In the genomic region with DNA sequence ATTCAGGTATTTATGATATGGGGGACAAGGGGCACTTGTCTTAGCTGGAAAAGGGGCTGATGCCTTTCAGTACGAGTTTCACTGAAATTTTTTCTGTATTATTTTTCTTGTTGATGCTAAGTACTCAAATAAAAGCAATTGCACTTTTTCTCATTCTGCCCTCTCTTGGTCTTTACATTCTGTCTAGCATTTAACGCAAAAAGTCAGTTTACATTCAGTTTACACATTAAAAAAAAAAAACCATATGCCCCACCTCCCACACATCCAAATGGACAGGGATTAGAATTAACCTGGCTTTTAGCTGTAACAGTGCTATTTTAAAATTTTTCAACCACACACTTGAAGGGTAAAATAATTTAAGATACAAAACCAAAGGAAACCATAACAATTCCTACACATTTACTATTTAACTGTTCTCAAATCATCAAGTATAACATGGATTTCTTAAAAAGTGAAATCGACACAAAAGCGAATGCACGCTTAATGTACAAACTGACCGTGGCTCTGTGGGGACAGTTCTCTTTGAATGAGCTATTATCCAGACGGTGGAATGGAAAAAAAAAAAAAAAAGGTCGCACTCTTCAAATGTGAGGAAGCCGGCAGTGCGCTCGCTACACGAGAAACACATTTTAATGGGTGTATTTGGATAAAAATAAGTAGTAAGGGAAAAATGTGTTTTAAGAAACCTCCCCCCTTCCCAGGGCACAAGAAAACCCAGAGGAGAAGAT, we compare ENCODE assay signal across 8 cellular contexts. TPM values are rescaled to one million over a fixed set of nuclear protein-coding genes. Genes with fewer than 3 reads are reported as not detected.
DNase-seq lines count a peak whose midpoint lies in the region; ATAC-seq, FAIRE-seq and TF ChIP-seq lines count a peak whose summit lies in the region.

No MANE protein-coding gene starts in this region.

- H3K27ac Mint-ChIP-seq in neural progenitor cell, result peak overlapping the region; percentile 96

- H4K8ac ChIP-seq in H1 (ENCODE audit: extremely low read depth, insufficient read depth, low read length), result no peak overlapping the region

- H3K36me3 ChIP-seq in H1 (ENCODE audit: control insufficient read depth in 2 of 4, insufficient read depth in 4 of 4, low read length in 3 of 4), result no peaks in the 10 kb centered on the region
- H3K36me3 ChIP-seq in neural progenitor cell, result no peaks in the 10 kb centered on the region

- H3K79me1 ChIP-seq in H1 (ENCODE audit: low read depth, low read length), result no peaks in the 10 kb centered on the region

- H3K36me3 Mint-ChIP-seq in neural progenitor cell, result no peaks in the 10 kb centered on the region

- H4K20me1 ChIP-seq in H1 (replicated peaks in 1 of 2; ENCODE audit: control insufficient read depth in 1 of 2, insufficient read depth in 2 of 2, low read length in 2 of 2) (peaks cover 0 to 2% of the 10 kb centered on the region in 2 experiments), neural progenitor cell (ENCODE audit: low read depth) (peaks cover 5% of the 10 kb centered on the region)

- no peak overlapping the region for H4K91ac ChIP-seq in H1 (replicated peaks; ENCODE audit: insufficient read length, low read length)

- no peak for TF ChIP-seq POLR2A in H1 (IDR thresholded peaks at IDR 0.05; ENCODE audit: control extremely low read depth in 1 of 2, low read depth in 2 of 2, low read length in 2 of 2)

- FAIRE-seq in GM19239 (lab: Jason Lieb, UNC) (peak; percentile 8), H1 (lab: Jason Lieb, UNC) (no peak)

- no peak for ATAC-seq in HG02588 (IDR thresholded peaks at IDR 0.05; ENCODE audit: unreplicated experiment)
- no peak for ATAC-seq in GM19351 (IDR thresholded peaks at IDR 0.05; ENCODE audit: unreplicated experiment)

- H3K18ac ChIP-seq in H1 (ENCODE audit: extremely low read depth, low read length), result no peak overlapping the region; the same call in 1 of the 2 replicates

- H2BK20ac ChIP-seq in H1 (ENCODE audit: low read length), result no peak overlapping the region

- CTCF ChIA-PET in H1 (lab: Charles Lee; ENCODE audit: partially characterized antibody), result interaction anchor here (0.6 to 1.4 kb wide), 4 partner anchors 46 to 158 kb away, joined by 3 to 4 read pairs (median 4); no protein-coding TSS in a partner anchor

- H3K27me3 Mint-ChIP-seq in neural progenitor cell (ENCODE audit: insufficient read depth, low read depth), result peaks cover 3% of the 10 kb centered on the region

- H3K23ac ChIP-seq in H1 (ENCODE audit: insufficient read length), result no peak overlapping the region

- TF ChIP-seq RAD21 in H1 (IDR thresholded peaks at IDR 0.05 in 1 of 2, conservative IDR thresholded peaks at IDR 0.05 in 1 of 2; ENCODE audit: low read depth in 2 of 2, low read length in 2 of 2), result no peak

- H3K4ac ChIP-seq in H1 (replicated peaks; ENCODE audit: insufficient read length, low read depth, low read length), result no peak overlapping the region

- H3K9ac ChIP-seq in H1 (replicated peaks in 1 of 4; ENCODE audit: extremely low read depth in 1 of 4, low read depth in 3 of 4, low read length in 3 of 4) (peak overlapping the region in 1 of 4 experiments; percentile 88; a peak in 1 of 7 replicates), neural progenitor cell (no peak overlapping the region)

- peak overlapping the region; percentile 99 for H3K4me3 Mint-ChIP-seq in neural progenitor cell

- no peak overlapping the region for H2BK120ac ChIP-seq in H1 (replicated peaks; ENCODE audit: low read depth, low read length)

- no peak overlapping the region for H2BK15ac ChIP-seq in H1 (ENCODE audit: low read length)

- H2AFZ ChIP-seq in H1 (ENCODE audit: low read length) (no peak overlapping the region), neural progenitor cell (replicated peaks) (no peak overlapping the region)

- H3K23me2 ChIP-seq in H1 (ENCODE audit: low read depth, low read length), result 0 out of 2 replicates have a peak, but pooled peaks cover 4% of the 10 kb centered on the region

- H3F3A ChIP-seq in neural progenitor cell (ENCODE audit: low read depth), result no peaks in the 10 kb centered on the region

- 8% methylated on average over 10 of the region's 12 CpGs; no CpG with 5 or more reads in 1 of the 2 experiments for WGBS in H1 (ENCODE audit: extremely low coverage in 1 of 2, insufficient coverage in 1 of 2, insufficient read length in 1 of 2, insufficient replicate concordance in 2 of 2, low coverage in 1 of 2, low lambda C conversion rate in 2 of 2, missing lambda C conversion rate in 1 of 2), 2 experiments

- no peak overlapping the region for H2BK5ac ChIP-seq in H1 (ENCODE audit: low read depth, low read length)

- H3K4me3 ChIP-seq in H1 (ENCODE audit: extremely low read depth in 1 of 4, insufficient read depth in 2 of 4, low read depth in 3 of 4, low read length in 4 of 4) (peak overlapping the region; percentile 79 to 97 (median 87)), neural progenitor cell (peak overlapping the region; percentile 78)

- peaks cover 0 to 56% of the 10 kb centered on the region in 2 experiments; a peak in 3 of 4 replicates for H3K79me2 ChIP-seq in H1 (ENCODE audit: control insufficient read depth in 1 of 2, insufficient read depth in 2 of 2, low read length in 2 of 2)
- peaks cover 54% of the 10 kb centered on the region for H3K79me2 ChIP-seq in neural progenitor cell (ENCODE audit: low read depth)

- H3K27me3 ChIP-seq in H1 (replicated peaks in 1 of 4; ENCODE audit: control insufficient read depth in 3 of 4, extremely low read depth in 1 of 4, insufficient read depth in 3 of 4, low read length in 3 of 4) (no peaks in the 10 kb centered on the region), neural progenitor cell (peaks cover 7% of the 10 kb centered on the region)

- H2BK12ac ChIP-seq in H1 (ENCODE audit: low read depth, low read length), result no peak overlapping the region

- no peaks in the 10 kb centered on the region for H3K9me3 Mint-ChIP-seq in neural progenitor cell

- peaks cover 29% of the 10 kb centered on the region for H3K4me1 Mint-ChIP-seq in neural progenitor cell

- H3K4me2 ChIP-seq in H1 (ENCODE audit: insufficient read depth in 1 of 2, low read depth in 2 of 2, low read length in 2 of 2) (peak overlapping the region; percentile 60 to 92), neural progenitor cell (peak overlapping the region; percentile 85)

- POLR2A ChIA-PET in H1 (lab: Charles Lee; ENCODE audit: partially characterized antibody), result interaction anchor here (0.5 kb wide), 1 partner anchor 76 kb away, joined by 3 read pairs; no protein-coding TSS in a partner anchor

- no peak overlapping the region for H4K5ac ChIP-seq in H1 (ENCODE audit: insufficient read length, low read depth, low read length)

- H3K4me1 ChIP-seq in H1 (replicated peaks in 1 of 4; ENCODE audit: control insufficient read depth in 3 of 4, insufficient read depth in 4 of 4, low read length in 3 of 4), result peaks cover 0 to 19% (median 4%) of the 10 kb centered on the region in 4 experiments; a peak in 4 of 7 replicates
- H3K4me1 ChIP-seq in neural progenitor cell, result peaks cover 6% of the 10 kb centered on the region

- TF ChIP-seq EP300 in H1 (IDR thresholded peaks at IDR 0.05; ENCODE audit: borderline replicate concordance in 1 of 2, low read depth in 2 of 2, low read length in 2 of 2), result no peak

- no peak overlapping the region for H3K56ac ChIP-seq in H1 (replicated peaks; ENCODE audit: insufficient read length, low read depth, low read length)

- DNase-seq in GM19239 (ENCODE audit: insufficient read length, low spot score), result no peak
- DNase-seq in OCI-M1 (lab: John Stamatoyannopoulos, UW), result peak; percentile 75
- no peak for DNase-seq in H1 (ENCODE audit: low read depth in 1 of 2, low spot score in 2 of 2)
- peak; percentile 9 for DNase-seq in neural progenitor cell (ENCODE audit: low spot score)
- no peak for DNase-seq in NCI-H2196 treated with DMSO at 0.1 percent for 48 hours (lab: John Stamatoyannopoulos, UW; ENCODE audit: unreplicated experiment)
- DNase-seq in iPS-NIHi11 (ENCODE audit: low spot score), result no peak

- no peak for TF ChIP-seq CTCF in H1 (IDR thresholded peaks at IDR 0.05; ENCODE audit: control extremely low read depth in 1 of 3, insufficient read depth in 1 of 3, low read depth in 1 of 3, low read length in 3 of 3)
- no peak for TF ChIP-seq CTCF in neural progenitor cell (IDR thresholded peaks at IDR 0.05)

- H2AK5ac ChIP-seq in H1 (ENCODE audit: low read depth, low read length), result no peak overlapping the region

- H3K9me3 ChIP-seq in H1 (ENCODE audit: insufficient read depth in 2 of 2, low read depth in 1 of 2, low read length in 1 of 2), result no peaks in the 10 kb centered on the region
- no peaks in the 10 kb centered on the region for H3K9me3 ChIP-seq in neural progenitor cell (ENCODE audit: low read depth)

- H3K27ac ChIP-seq in H1 (ENCODE audit: low read depth, low read length), result no peak overlapping the region
- no peak overlapping the region for H3K27ac ChIP-seq in neural progenitor cell

- H3K14ac ChIP-seq in H1 (ENCODE audit: insufficient read length), result no peak overlapping the region

TF ChIP-seq in H1, 55 proteins besides CTCF, POLR2A, EP300 and RAD21 (continues in another document):
- TF ChIP-seq BACH1 (IDR thresholded peaks at IDR 0.05; ENCODE audit: low read length), result no peak
- TF ChIP-seq, protein P1, sequence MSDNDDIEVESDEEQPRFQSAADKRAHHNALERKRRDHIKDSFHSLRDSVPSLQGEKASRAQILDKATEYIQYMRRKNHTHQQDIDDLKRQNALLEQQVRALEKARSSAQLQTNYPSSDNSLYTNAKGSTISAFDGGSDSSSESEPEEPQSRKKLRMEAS (IDR thresholded peaks at IDR 0.05), result no peak
- no peak for TF ChIP-seq FOSL1 (IDR thresholded peaks at IDR 0.05; ENCODE audit: insufficient read depth, low read depth, low read length)

RNA-seq across cellular contexts. Expression of a gene that starts 1.4 kb away (rescaled TPM):
- 20.6 and 21.2 TPM in 2 replicates for total RNA-seq in H1 (2021; fragmentation: NEBNext Ultra II Directional; extraction: Animal tissue kit (Norgen Biotek cat#: 25700))
- 7.5 and 10.2 TPM in 2 replicates for polyA plus RNA-seq in H1 (2011; rRNA removed)
- polyA plus RNA-seq in H1 (2011; cell fraction: cytosol; rRNA removed), result 8.1 TPM
- polyA plus RNA-seq in H1 (2011; cell fraction: nucleus; rRNA removed), result 14.1 TPM
- 7.5 to 17.6 TPM (median 10.2 TPM) in 4 replicates for polyA plus RNA-seq in H1 (2012, experiment 1 of 2)
- polyA plus RNA-seq in H1 (2012, experiment 2 of 2), result 2.1 TPM
- 20.9 TPM for polyA plus RNA-seq in H1 (2013, experiment 1 of 2)
- 18.9 TPM for polyA plus RNA-seq in H1 (2013, experiment 2 of 2)
- polyA minus RNA-seq in H1 (2011; rRNA and poly(A)+ RNA removed), result 12.8 and 17.7 TPM in 2 replicates
- polyA minus RNA-seq in H1 (2011; cell fraction: cytosol; rRNA and poly(A)+ RNA removed), result 6.8 TPM
- polyA minus RNA-seq in H1 (2011; cell fraction: nucleus; rRNA and poly(A)+ RNA removed), result 37.4 TPM
- total RNA-seq in neural progenitor cell (ENCODE audit: low replicate concordance), result 15.0 and 20.3 TPM in 2 replicates

RNA-seq across cellular contexts. Expression of a gene that starts 42.1 kb away (rescaled TPM):
- total RNA-seq in H1 (2021; fragmentation: NEBNext Ultra II Directional; extraction: Animal tissue kit (Norgen Biotek cat#: 25700)), result 0.11 and 0.20 TPM in 2 replicates
- 0.09 TPM in 2 replicates for polyA plus RNA-seq in H1 (2011; rRNA removed)
- polyA plus RNA-seq in H1 (2011; cell fraction: cytosol; rRNA removed), result 0.05 TPM
- polyA plus RNA-seq in H1 (2011; cell fraction: nucleus; rRNA removed), result 0.10 TPM
- 0.08 to 0.13 TPM in 2 of 4 replicates, not detected in the others for polyA plus RNA-seq in H1 (2012, experiment 1 of 2)
- not detected for polyA plus RNA-seq in H1 (2012, experiment 2 of 2)
- 0.14 TPM for polyA plus RNA-seq in H1 (2013, experiment 1 of 2)
- 0.13 TPM for polyA plus RNA-seq in H1 (2013, experiment 2 of 2)
- not detected in 2 replicates for polyA minus RNA-seq in H1 (2011; rRNA and poly(A)+ RNA removed)
- polyA minus RNA-seq in H1 (2011; cell fraction: cytosol; rRNA and poly(A)+ RNA removed), result not detected
- 0.20 TPM for polyA minus RNA-seq in H1 (2011; cell fraction: nucleus; rRNA and poly(A)+ RNA removed)
- total RNA-seq in neural progenitor cell (ENCODE audit: low replicate concordance), result 0.22 and 0.49 TPM in 2 replicates

Comparison
In these comparisons a context has a peak if more than half of its experiments do, and no peak if none do; other contexts are left out.
1. DNase-seq: peak in OCI-M1 (single experiment) and neural progenitor cell (single experiment); none in GM19239 (single experiment), H1 (0 of 2), NCI-H2196 treated with DMSO at 0.1 percent for 48 hours (single experiment) and iPS-NIHi11 (single experiment).